ENCODE assay signal across 11 cellular contexts in the genomic region with DNA sequence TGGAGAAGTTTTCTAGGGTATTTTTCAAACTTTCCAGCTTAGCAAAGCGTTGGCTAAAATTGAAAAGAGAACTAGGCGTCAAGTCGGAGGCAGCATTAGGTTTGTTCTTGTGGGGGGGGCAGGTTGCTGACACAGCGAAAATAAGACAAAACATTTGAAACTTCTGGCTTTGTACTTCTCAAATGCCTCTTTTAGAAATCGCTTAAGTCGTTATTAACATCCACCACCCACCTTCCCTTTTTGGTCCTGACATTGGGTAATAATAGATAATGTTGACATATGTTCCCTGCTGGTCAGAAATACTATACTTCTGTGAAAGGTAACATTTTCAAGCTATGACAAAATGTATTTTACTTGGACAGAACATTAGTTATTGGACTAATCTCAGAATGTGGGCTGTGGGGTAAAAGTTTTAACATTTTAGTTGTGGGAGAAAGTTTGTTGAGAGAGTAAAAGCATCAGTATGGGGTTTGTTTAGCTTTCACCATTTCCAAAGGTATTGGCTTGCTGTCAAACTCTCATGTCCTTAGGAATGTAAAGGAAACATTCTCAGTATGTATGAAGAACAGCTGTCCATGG.
A peak's percentile ranks its signal among the peaks of the same experiment; 100 is the strongest.
DNase-seq lines count a peak whose midpoint lies in the region; ATAC-seq, FAIRE-seq and TF ChIP-seq lines count a peak whose summit lies in the region.
"Had no signal": no experiment of that assay in that cellular context is flagged by ENCODE, and none has a peak within 500 bp of the region (broad histone marks: within the 10 kb centered on the region; RNA-seq: fewer than 3 reads in every experiment).

No MANE protein-coding gene starts in this region.

- no peaks in the 10 kb centered on the region for H3K9me1 ChIP-seq in IMR-90 (ENCODE audit: insufficient read depth, low read length)
- H3K9me1 ChIP-seq in K562 (ENCODE audit: control insufficient read depth, insufficient read depth, low read length): no peaks in the 10 kb centered on the region

- no peak overlapping the region for H3K14ac ChIP-seq in IMR-90 (replicated peaks; ENCODE audit: low read depth, low read length)

- DNase-seq in IMR-90 (peak; percentile 75), K562 (ENCODE audit: extremely low read depth in 1 of 4, low spot score in 3 of 4) (no peak), HepG2 (ENCODE audit: low spot score) (no peak), suprapubic skin (ENCODE audit: low spot score in 2 of 2) (no peak), NCI-H345 (lab: John Stamatoyannopoulos, UW) (no peak), GM19239 (ENCODE audit: insufficient read length, low spot score) (no peak)
- DNase-seq: activated CD4-positive, alpha-beta T cell treated with anti-CD3 and anti-CD28 coated beads, Interleukin-2, amount 50 U/mL, for 1 hour; DND-41; H7; SHP77 treated with DMSO at 0.1 percent for 48 hours had no signal

- no peaks in the 10 kb centered on the region for H3K27me3 ChIP-seq in IMR-90 (ENCODE audit: control insufficient read depth, insufficient read depth, low read length)
- no peaks in the 10 kb centered on the region for H3K27me3 ChIP-seq in K562 (ENCODE audit: control insufficient read depth in 2 of 2, insufficient read depth in 2 of 2, low read length in 2 of 2)
- H3K27me3 ChIP-seq in HepG2 (ENCODE audit: control insufficient read depth in 1 of 2, insufficient read depth in 2 of 2, low read length in 2 of 2): no peaks in the 10 kb centered on the region
- no peaks in the 10 kb centered on the region for H3K27me3 ChIP-seq in suprapubic skin

- no peak overlapping the region; the same call in 1 of the 2 replicates for H3K4me2 ChIP-seq in IMR-90 (ENCODE audit: low read depth, low read length)
- H3K4me2 ChIP-seq in K562 (ENCODE audit: insufficient read depth, low read length): no peak overlapping the region
- no peak overlapping the region for H3K4me2 ChIP-seq in HepG2 (ENCODE audit: low read depth, low read length)

- no peak overlapping the region for H3K18ac ChIP-seq in IMR-90 (ENCODE audit: low read depth, low read length)

- no peak overlapping the region for H2BK15ac ChIP-seq in IMR-90 (ENCODE audit: low read depth, low read length)

- no peak overlapping the region for H2BK20ac ChIP-seq in IMR-90 (ENCODE audit: low read depth, low read length)

- TF ChIP-seq POLR2A in IMR-90 (IDR thresholded peaks at IDR 0.05; ENCODE audit: low read depth, low read length): no peak
- TF ChIP-seq POLR2A in K562 (conservative IDR thresholded peaks at IDR 0.05): no peak
- no peak for TF ChIP-seq POLR2A in HepG2 (IDR thresholded peaks at IDR 0.05; ENCODE audit: insufficient read depth in 1 of 2, low read depth in 2 of 2, low read length in 2 of 2)
- no peak for TF ChIP-seq POLR2A in suprapubic skin (IDR thresholded peaks at IDR 0.05)

- intact Hi-C loops in IMR-90 (cut with micrococcal nuclease): no loop called here
- intact Hi-C loops in K562 (cut with micrococcal nuclease): no loop called here
- intact Hi-C loops in HepG2 (cut with micrococcal nuclease; ENCODE audit: unreplicated experiment): no loop called here

- WGBS in IMR-90 (ENCODE audit: extremely low coverage in 2 of 2, insufficient read length in 1 of 2), 2 experiments: 40% methylated on average over 1 of the region's 6 CpGs; no CpG with 5 or more reads in 1 of the 2 experiments
- 48% methylated on average over 6 of the region's 6 CpGs for WGBS in K562 (ENCODE audit: insufficient coverage, low coverage, missing lambda C conversion rate)
- 21% methylated on average over 6 of the region's 6 CpGs for WGBS in HepG2 (ENCODE audit: low lambda C conversion rate)
- WGBS in suprapubic skin: 60% methylated on average over 6 of the region's 6 CpGs

- H4K5ac ChIP-seq in IMR-90 (ENCODE audit: low read depth, low read length): no peak overlapping the region

- H3K79me2 ChIP-seq in K562 (ENCODE audit: control insufficient read depth, insufficient read depth, low read length) (no peaks in the 10 kb centered on the region), HepG2 (ENCODE audit: insufficient read depth, low read length) (no peaks in the 10 kb centered on the region)

- H3K36me3 ChIP-seq in IMR-90 (ENCODE audit: control insufficient read depth, insufficient read depth, low read length) (no peaks in the 10 kb centered on the region), K562 (ENCODE audit: control insufficient read depth, insufficient read depth, low read length) (no peaks in the 10 kb centered on the region), HepG2 (replicated peaks in 1 of 2; ENCODE audit: control insufficient read depth in 1 of 2, insufficient read depth in 2 of 2, low read length in 2 of 2) (no peaks in the 10 kb centered on the region), suprapubic skin (no peaks in the 10 kb centered on the region)

- H2BK120ac ChIP-seq in IMR-90 (ENCODE audit: low read depth, low read length): no peak overlapping the region

- H3K4me3 ChIP-seq in IMR-90 (ENCODE audit: insufficient read depth, low read depth, low read length): no peak overlapping the region
- no peak overlapping the region for H3K4me3 ChIP-seq in K562
- no peak overlapping the region for H3K4me3 ChIP-seq in HepG2 (replicated peaks in 1 of 3; ENCODE audit: insufficient read depth in 1 of 3, low read depth in 2 of 3, low read length in 3 of 3)
- no peak overlapping the region for H3K4me3 ChIP-seq in suprapubic skin

- FAIRE-seq in K562 (lab: Jason Lieb, UNC) (peak; percentile 37), HepG2 (lab: Jason Lieb, UNC) (no peak), GM19239 (lab: Jason Lieb, UNC) (no peak)

- H2AFZ ChIP-seq in IMR-90 (replicated peaks; ENCODE audit: low read length, poor library complexity) (no peak overlapping the region), K562 (ENCODE audit: low read depth, low read length) (peak overlapping the region; percentile 75), HepG2 (ENCODE audit: low read length) (no peak overlapping the region)

- H3K9ac ChIP-seq in IMR-90 (ENCODE audit: low read depth, low read length) (no peak overlapping the region), K562 (ENCODE audit: insufficient read depth in 1 of 2, low read depth in 2 of 2, low read length in 2 of 2) (no peak overlapping the region), HepG2 (ENCODE audit: insufficient read depth, low read depth, low read length) (no peak overlapping the region)

- no peak overlapping the region for H2BK5ac ChIP-seq in IMR-90 (ENCODE audit: low read depth, low read length, poor library complexity, severe bottlenecking)

- H3K4me1 ChIP-seq in IMR-90 (ENCODE audit: control insufficient read depth, insufficient read depth, low read length) (peaks cover 2% of the 10 kb centered on the region; the same call in 1 of the 2 replicates), K562 (replicated peaks in 1 of 2; ENCODE audit: control insufficient read depth in 2 of 2, insufficient read depth in 2 of 2, low read length in 2 of 2) (peaks cover 0 to 6% of the 10 kb centered on the region in 2 experiments; a peak in 1 of 5 replicates), HepG2 (ENCODE audit: insufficient read depth, low read length) (no peaks in the 10 kb centered on the region), suprapubic skin (peaks cover 3% of the 10 kb centered on the region)

- H3K27ac ChIP-seq in IMR-90 (ENCODE audit: insufficient read depth, low read length) (no peak overlapping the region; the same call in 1 of the 2 replicates), K562 (ENCODE audit: extremely low read depth, low read depth, low read length) (no peak overlapping the region), HepG2 (ENCODE audit: extremely low read length, insufficient read depth, low read length) (no peak overlapping the region), suprapubic skin (peak overlapping the region; percentile 61)

- TF ChIP-seq RAD21 in IMR-90 (IDR thresholded peaks at IDR 0.05; ENCODE audit: low read length): no peak
- TF ChIP-seq RAD21 in K562 (CRISPR knock-in tag; conservative IDR thresholded peaks at IDR 0.05 in 1 of 2, IDR thresholded peaks at IDR 0.05 in 1 of 2): no peak
- no peak for TF ChIP-seq RAD21 in HepG2 (CRISPR knock-in tag; IDR thresholded peaks at IDR 0.05)

- TF ChIP-seq EP300 in K562 (IDR thresholded peaks at IDR 0.05; ENCODE audit: low read length) (no peak), HepG2 (IDR thresholded peaks at IDR 0.05; ENCODE audit: low read depth in 2 of 2, low read length in 2 of 2) (no peak), HepG2 (CRISPR knock-in tag; IDR thresholded peaks at IDR 0.05; ENCODE audit: borderline replicate concordance) (no peak), suprapubic skin (IDR thresholded peaks at IDR 0.05) (no peak)

- POLR2A ChIA-PET in IMR-90 (lab: Charles Lee; ENCODE audit: unreplicated experiment) (no interaction called here), K562 (lab: Yijun Ruan, JAX) (interaction anchor here (0.7 to 2.1 kb wide), 5 partner anchors 12 to 88 kb away, joined by 3 to 6 read pairs (median 4); partner anchors contain the start of gene ZEB2), HepG2 (lab: Yijun Ruan, JAX) (no interaction called here)

- no peak overlapping the region for H4K8ac ChIP-seq in IMR-90 (ENCODE audit: low read depth in 2 of 2, low read length in 2 of 2)

- H4K20me1 ChIP-seq in IMR-90 (ENCODE audit: insufficient read depth, low read length) (no peaks in the 10 kb centered on the region), K562 (replicated peaks; ENCODE audit: control insufficient read depth, insufficient read depth, low read length) (no peaks in the 10 kb centered on the region), HepG2 (ENCODE audit: insufficient read depth, low read length) (no peaks in the 10 kb centered on the region)

- H3K9me3 ChIP-seq in IMR-90 (ENCODE audit: control insufficient read depth, insufficient read depth, low read length): no peaks in the 10 kb centered on the region
- no peaks in the 10 kb centered on the region for H3K9me3 ChIP-seq in K562 (replicated peaks; ENCODE audit: control insufficient read depth, insufficient read depth, low read depth, low read length)
- H3K9me3 ChIP-seq in HepG2 (ENCODE audit: low read length): no peaks in the 10 kb centered on the region
- H3K9me3 ChIP-seq in suprapubic skin: no peaks in the 10 kb centered on the region

- in situ Hi-C loops in IMR-90 (cut with MboI; ENCODE audit: low sequenced_read_pairs): no loop called here
- in situ Hi-C loops in K562 (cut with MboI): no loop called here
- in situ Hi-C loops in HepG2 (cut with HindIII; ENCODE audit: extremely low pct_ligation_motif_present, low pct_unique_long_range_greater_than_20kb): no loop called here

- H3K79me1 ChIP-seq in IMR-90 (ENCODE audit: low read depth in 1 of 2, low read length in 2 of 2): no peaks in the 10 kb centered on the region

- BruUV-seq in IMR-90 (replicated peaks; lab: Mats Ljungman, UMichigan) (no TSS peak), K562 (replicated peaks; lab: Mats Ljungman, UMichigan) (no TSS peak), HepG2 (replicated peaks; lab: Mats Ljungman, UMichigan) (no TSS peak)

- ATAC-seq in IMR-90 (ENCODE audit: low read depth) (peak; percentile 72), K562 (0 out of 3 replicates have a peak, but pooled peaks have one; percentile 23), HepG2 (no peak), HG03175 (IDR thresholded peaks at IDR 0.05; ENCODE audit: unreplicated experiment) (no peak)

- dilution Hi-C loops in IMR-90 (cut with HindIII; ENCODE audit: low sequenced_read_pairs, unreplicated experiment): no loop called here

- CTCF ChIA-PET in IMR-90 (lab: Yijun Ruan, JAX): interaction anchor here (0.9 kb wide), 1 partner anchor 11 kb away, joined by 3 read pairs; no protein-coding TSS in a partner anchor
- CTCF ChIA-PET in K562 (lab: Yijun Ruan, JAX; ENCODE audit: low intra/inter-chr PET ratio): no interaction called here
- CTCF ChIA-PET in HepG2 (lab: Yijun Ruan, JAX; ENCODE audit: low intra/inter-chr PET ratio, low total read pairs): no interaction called here

- H3K4ac ChIP-seq in IMR-90 (ENCODE audit: low read depth, low read length): no peak overlapping the region

- H2AK9ac ChIP-seq in IMR-90 (replicated peaks; ENCODE audit: low read depth, low read length, poor library complexity): no peak overlapping the region

- no peak overlapping the region for H2AK5ac ChIP-seq in IMR-90 (ENCODE audit: low read depth, low read length)

- no peak overlapping the region for H3K56ac ChIP-seq in IMR-90 (ENCODE audit: extremely low read depth, insufficient read depth, low read length)

- TF ChIP-seq CTCF in IMR-90 (conservative IDR thresholded peaks at IDR 0.05; ENCODE audit: low read depth, low read length): no peak
- no peak for TF ChIP-seq CTCF in K562 (IDR thresholded peaks at IDR 0.05 in 2 of 3, conservative IDR thresholded peaks at IDR 0.05 in 1 of 3; ENCODE audit: insufficient read depth in 2 of 3, low read depth in 1 of 3, low read length in 3 of 3)
- TF ChIP-seq CTCF in HepG2 (CRISPR knock-in tag; IDR thresholded peaks at IDR 0.05): no peak
- TF ChIP-seq CTCF in suprapubic skin (IDR thresholded peaks at IDR 0.05): no peak

- no peak overlapping the region for H3K23ac ChIP-seq in IMR-90 (ENCODE audit: low read depth, low read length)

- no peak overlapping the region for H4K91ac ChIP-seq in IMR-90 (ENCODE audit: insufficient read depth, low read depth, low read length)

Comparison
In these comparisons a context has a peak if more than half of its experiments do, and no peak if none do; other contexts are left out.
1. ATAC-seq: peak in IMR-90 (single experiment) and K562 (single experiment); none in HepG2 (single experiment) and HG03175 (single experiment).